ENCODE assay signal across 8 cellular contexts in genomic region chr6:89638320-89639195, GRCh38. TPM values are rescaled to one million over a fixed set of nuclear protein-coding genes. Genes with fewer than 3 reads are reported as not detected.
DNase-seq lines count a peak whose midpoint lies in the region; ATAC-seq and TF ChIP-seq lines count a peak whose summit lies in the region.

Gene LYRM2 (minus strand): TSS chr6:89638747. CDS start chr6:89638716, 31 bp downstream.

- H3K9me3 Mint-ChIP-seq in activated naive CD4-positive, alpha-beta T cell treated with anti-CD3 and anti-CD28 coated beads, Interleukin-2, amount 50 U/mL, for 72 hours = no peaks in the 10 kb centered on the region

- TF ChIP-seq CTCF in GM10248 (IDR thresholded peaks at IDR 0.05; ENCODE audit: control extremely low read depth, extremely low read depth, low read depth, missing control alignments) (no peak), omental fat pad (IDR thresholded peaks at IDR 0.05) (no peak), testis (IDR thresholded peaks at IDR 0.05) (no peak)

- peak within 1 kb of the TSS; percentile 92 to 94 for H3K27ac ChIP-seq in testis

- ATAC-seq in HG02610 (IDR thresholded peaks at IDR 0.05; ENCODE audit: unreplicated experiment) (peak; percentile 98), omental fat pad (ENCODE audit: low FRiP score) (peak; percentile 98)
- ATAC-seq in activated naive CD4-positive, alpha-beta T cell treated with anti-CD3 and anti-CD28 coated beads, Interleukin-2, amount 50 U/mL, for 72 hours = peak; percentile 97 to 98

- peaks cover 19 to 36% of the 10 kb centered on the region in 2 donors for H3K36me3 Mint-ChIP-seq in activated naive CD4-positive, alpha-beta T cell treated with anti-CD3 and anti-CD28 coated beads, Interleukin-2, amount 50 U/mL, for 72 hours

- WGBS in testis, 2 donors = 1 to 2% methylated on average over 16 to 51 of the region's 58 CpGs

- intact Hi-C loops in testis (cut with DNase I; ENCODE audit: low total_unique reads) = no loop called here

- H3K4me3 ChIP-seq in testis = peak within 1 kb of the TSS; percentile 77 to 87

- CTCF ChIA-PET in GM10248 (lab: Yijun Ruan, JAX) = interaction anchor here (0.7 to 2.9 kb wide), 12 partner anchors 10 to 272 kb away, joined by 3 to 15 read pairs (median 4); no protein-coding TSS in a partner anchor

- peak; percentile 30 for TF ChIP-seq POLR2A in testis (IDR thresholded peaks at IDR 0.05)

- peak within 1 kb of the TSS; percentile 97 to 99 for H3K27ac Mint-ChIP-seq in activated naive CD4-positive, alpha-beta T cell treated with anti-CD3 and anti-CD28 coated beads, Interleukin-2, amount 50 U/mL, for 72 hours

- peaks cover 5% of the 10 kb centered on the region for H3K4me1 ChIP-seq in testis

- H3K27me3 ChIP-seq in testis = no peaks in the 10 kb centered on the region

- H3K9me3 ChIP-seq in testis = no peaks in the 10 kb centered on the region

- H3K36me3 ChIP-seq in testis (ENCODE audit: low read depth, missing control alignments) = no peaks in the 10 kb centered on the region

- POLR2A ChIA-PET in GM10248 (lab: Yijun Ruan, JAX) = no interaction called here

- DNase-seq in GM10248 (ENCODE audit: extremely low spot score) (peak; percentile 94), NCI-H1092 treated with DMSO at 0.1 percent for 48 hours (lab: John Stamatoyannopoulos, UW) (peak; percentile 85), SKM-1 (lab: John Stamatoyannopoulos, UW; ENCODE audit: unreplicated experiment) (peak; percentile 77), glomerular visceral epithelial cell (ENCODE audit: extremely low spot score) (peak; percentile 93), omental fat pad (ENCODE audit: low spot score) (peak; percentile 72), testis (peak; percentile 96)
- DNase-seq in activated naive CD4-positive, alpha-beta T cell treated with anti-CD3 and anti-CD28 coated beads, Interleukin-2, amount 50 U/mL, for 72 hours (ENCODE audit: low spot score in 2 of 2) = peak; percentile 89 to 95

RNA-seq across cellular contexts. Expression of gene LYRM2, which starts in this region (rescaled TPM):
- total RNA-seq in activated naive CD4-positive, alpha-beta T cell treated with anti-CD3 and anti-CD28 coated beads, Interleukin-2, amount 50 U/mL, for 72 hours = 10 to 100 TPM; 17.3 to 21.5 TPM
- total RNA-seq in omental fat pad (10 to 100 TPM; 12.7 to 21.3 (median 20.3) TPM), testis (10 to 100 TPM; 18.6 to 24.8 TPM)
- 32.5 TPM for polyA plus RNA-seq in testis (ENCODE audit: insufficient read depth, low read depth, low replicate concordance)

Comparison
In these comparisons a context has a peak if more than half of its experiments do, and no peak if none do; other contexts are left out.
1. Peak in every context shown above with its lines: DNase-seq, ATAC-seq, H3K4me3 ChIP-seq and H3K27ac ChIP-seq.